8 cellular contexts compared by ENCODE assay signal in genomic region chr14:22570132-22570949, GRCh38. TPM values are rescaled to one million over a fixed set of nuclear protein-coding genes. Genes with fewer than 3 reads are reported as not detected.
DNase-seq lines count a peak whose midpoint lies in the region; ATAC-seq and TF ChIP-seq lines count a peak whose summit lies in the region.

No MANE protein-coding gene starts in this region.

- H3K9me3 Mint-ChIP-seq in activated naive CD4-positive, alpha-beta T cell treated with anti-CD3 and anti-CD28 coated beads, Interleukin-2, amount 50 U/mL, for 24 hours = no peaks in the 10 kb centered on the region

- H3K36me3 Mint-ChIP-seq in activated naive CD4-positive, alpha-beta T cell treated with anti-CD3 and anti-CD28 coated beads, Interleukin-2, amount 50 U/mL, for 24 hours = peaks cover 26% of the 10 kb centered on the region

- no peaks in the 10 kb centered on the region for H3K27me3 Mint-ChIP-seq in activated naive CD4-positive, alpha-beta T cell treated with anti-CD3 and anti-CD28 coated beads, Interleukin-2, amount 50 U/mL, for 24 hours

- no peak overlapping the region for H3K4me3 ChIP-seq in GM12875 (ENCODE audit: low read depth, low read length)

- peak overlapping the region; percentile 83 for H3K27ac Mint-ChIP-seq in activated naive CD4-positive, alpha-beta T cell treated with anti-CD3 and anti-CD28 coated beads, Interleukin-2, amount 50 U/mL, for 24 hours

- DNase-seq in NCI-H1048 (lab: John Stamatoyannopoulos, UW) = peak; percentile 52
- DNase-seq in SK-N-DZ (ENCODE audit: low spot score) = peak; percentile 78
- peak in 40 of 42 donors; percentile 39 to 92 (median 77) for DNase-seq in head of caudate nucleus
- peak; percentile 94 for DNase-seq in pons (ENCODE audit: low spot score)
- no peak for DNase-seq in cortex of kidney (lab: John Stamatoyannopoulos, UW)

- H3K4me3 Mint-ChIP-seq in activated naive CD4-positive, alpha-beta T cell treated with anti-CD3 and anti-CD28 coated beads, Interleukin-2, amount 50 U/mL, for 24 hours = peak overlapping the region; percentile 87

- ATAC-seq in HG02759 (IDR thresholded peaks at IDR 0.05; ENCODE audit: unreplicated experiment) = peak; percentile 65

- intact Hi-C loops in head of caudate nucleus (cut with DNase I) = loop anchor here (5.0 to 10.0 kb wide), 2 partner anchors 82 to 264 kb away; partner anchors contain the start of gene MMP14

- H3K4me1 Mint-ChIP-seq in activated naive CD4-positive, alpha-beta T cell treated with anti-CD3 and anti-CD28 coated beads, Interleukin-2, amount 50 U/mL, for 24 hours = peaks cover 80% of the 10 kb centered on the region

- peak; percentile 91 for TF ChIP-seq CTCF in GM12875 (IDR thresholded peaks at IDR 0.05; ENCODE audit: borderline replicate concordance, insufficient read depth, low read depth, low read length)

RNA-seq across cellular contexts. Expression of gene DAD1, which starts 18.7 kb away (rescaled TPM):
- polyA plus RNA-seq in SK-N-DZ (2014; cell fraction: cytosol; rRNA removed) = 340 and 346 TPM in 2 replicates
- 146 and 190 TPM in 2 replicates for polyA plus RNA-seq in SK-N-DZ (2014; cell fraction: nucleus; rRNA removed)

RNA-seq across cellular contexts. Expression of gene ABHD4, which starts 27.8 kb away (rescaled TPM):
- 4.0 and 4.9 TPM in 2 replicates for polyA plus RNA-seq in SK-N-DZ (2014; cell fraction: cytosol; rRNA removed)
- 2.3 and 4.4 TPM in 2 replicates for polyA plus RNA-seq in SK-N-DZ (2014; cell fraction: nucleus; rRNA removed)
